In genomic region chr5:156920042-156920860, GRCh38 we compare ENCODE assay signal across 1 cellular context.
TF ChIP-seq lines count a peak whose summit lies in the region.

No MANE protein-coding gene starts in this region.

TF ChIP-seq in GM12878, 131 proteins besides CTCF, POLR2A, EP300 and RAD21 (continued from another document and continues in another):
- TF ChIP-seq CHD2 (IDR thresholded peaks at IDR 0.05; ENCODE audit: borderline replicate concordance, low read depth, low read length) = peak; percentile 65; the same call in 1 of the 2 replicates
- TF ChIP-seq, protein P1, sequence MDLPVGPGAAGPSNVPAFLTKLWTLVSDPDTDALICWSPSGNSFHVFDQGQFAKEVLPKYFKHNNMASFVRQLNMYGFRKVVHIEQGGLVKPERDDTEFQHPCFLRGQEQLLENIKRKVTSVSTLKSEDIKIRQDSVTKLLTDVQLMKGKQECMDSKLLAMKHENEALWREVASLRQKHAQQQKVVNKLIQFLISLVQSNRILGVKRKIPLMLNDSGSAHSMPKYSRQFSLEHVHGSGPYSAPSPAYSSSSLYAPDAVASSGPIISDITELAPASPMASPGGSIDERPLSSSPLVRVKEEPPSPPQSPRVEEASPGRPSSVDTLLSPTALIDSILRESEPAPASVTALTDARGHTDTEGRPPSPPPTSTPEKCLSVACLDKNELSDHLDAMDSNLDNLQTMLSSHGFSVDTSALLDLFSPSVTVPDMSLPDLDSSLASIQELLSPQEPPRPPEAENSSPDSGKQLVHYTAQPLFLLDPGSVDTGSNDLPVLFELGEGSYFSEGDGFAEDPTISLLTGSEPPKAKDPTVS (IDR thresholded peaks at IDR 0.05; ENCODE audit: low read depth, low read length) = no peak
- no peak for TF ChIP-seq SIX5 (IDR thresholded peaks at IDR 0.05; ENCODE audit: low read depth, low read length, severe bottlenecking)
- no peak for TF ChIP-seq RAD51 (IDR thresholded peaks at IDR 0.05)
- TF ChIP-seq ZBED1 (IDR thresholded peaks at IDR 0.05; ENCODE audit: borderline replicate concordance) = peak; percentile 57; the same call in 1 of the 2 replicates
- peak; percentile 70 for TF ChIP-seq MEF2B (IDR thresholded peaks at IDR 0.05; ENCODE audit: partially characterized antibody, poor library complexity, severe bottlenecking)
- TF ChIP-seq RBBP5 (conservative IDR thresholded peaks at IDR 0.05) = no peak
- peak; percentile 89 for TF ChIP-seq GATAD2B (conservative IDR thresholded peaks at IDR 0.05; ENCODE audit: low read depth)
- TF ChIP-seq PAX5 (IDR thresholded peaks at IDR 0.05; ENCODE audit: borderline replicate concordance, low read depth, low read length) = peak; percentile 72; the same call in 1 of the 2 replicates
- no peak for TF ChIP-seq CBX3 (IDR thresholded peaks at IDR 0.05; ENCODE audit: borderline replicate concordance, low read depth)
- TF ChIP-seq TBL1XR1 (IDR thresholded peaks at IDR 0.05; ENCODE audit: low read depth, low read length) = peak; percentile 32; the same call in 1 of the 2 replicates
- no peak for TF ChIP-seq SMAD1 (IDR thresholded peaks at IDR 0.05; ENCODE audit: low read depth, partially characterized antibody)
- no peak for TF ChIP-seq MXI1 (IDR thresholded peaks at IDR 0.05; ENCODE audit: low read depth, low read length)
- TF ChIP-seq SMAD5 (IDR thresholded peaks at IDR 0.05; ENCODE audit: low read depth) = no peak
- peak; percentile 95 for TF ChIP-seq DPF2 (IDR thresholded peaks at IDR 0.05)
- TF ChIP-seq POU2F2 (IDR thresholded peaks at IDR 0.05; ENCODE audit: borderline replicate concordance, low read depth, low read length) = peak; percentile 87; the same call in 2 of the 3 replicates
- TF ChIP-seq TAF1 (IDR thresholded peaks at IDR 0.05; ENCODE audit: borderline replicate concordance, low read depth, low read length) = no peak
- TF ChIP-seq CEBPB (IDR thresholded peaks at IDR 0.05; ENCODE audit: borderline replicate concordance in 1 of 2, low read depth in 2 of 2, low read length in 2 of 2) = 0 out of 4 replicates have a peak, but pooled peaks of 1 of the 2 experiments have one; percentile 46
- TF ChIP-seq TARDBP (IDR thresholded peaks at IDR 0.05; ENCODE audit: borderline replicate concordance) = no peak
- no peak for TF ChIP-seq MYB (IDR thresholded peaks at IDR 0.05; ENCODE audit: borderline replicate concordance, low read depth, low read length)
- TF ChIP-seq POLR2AphosphoS5 (IDR thresholded peaks at IDR 0.05; ENCODE audit: low read length) = peak; percentile 79
- TF ChIP-seq, protein P2, sequence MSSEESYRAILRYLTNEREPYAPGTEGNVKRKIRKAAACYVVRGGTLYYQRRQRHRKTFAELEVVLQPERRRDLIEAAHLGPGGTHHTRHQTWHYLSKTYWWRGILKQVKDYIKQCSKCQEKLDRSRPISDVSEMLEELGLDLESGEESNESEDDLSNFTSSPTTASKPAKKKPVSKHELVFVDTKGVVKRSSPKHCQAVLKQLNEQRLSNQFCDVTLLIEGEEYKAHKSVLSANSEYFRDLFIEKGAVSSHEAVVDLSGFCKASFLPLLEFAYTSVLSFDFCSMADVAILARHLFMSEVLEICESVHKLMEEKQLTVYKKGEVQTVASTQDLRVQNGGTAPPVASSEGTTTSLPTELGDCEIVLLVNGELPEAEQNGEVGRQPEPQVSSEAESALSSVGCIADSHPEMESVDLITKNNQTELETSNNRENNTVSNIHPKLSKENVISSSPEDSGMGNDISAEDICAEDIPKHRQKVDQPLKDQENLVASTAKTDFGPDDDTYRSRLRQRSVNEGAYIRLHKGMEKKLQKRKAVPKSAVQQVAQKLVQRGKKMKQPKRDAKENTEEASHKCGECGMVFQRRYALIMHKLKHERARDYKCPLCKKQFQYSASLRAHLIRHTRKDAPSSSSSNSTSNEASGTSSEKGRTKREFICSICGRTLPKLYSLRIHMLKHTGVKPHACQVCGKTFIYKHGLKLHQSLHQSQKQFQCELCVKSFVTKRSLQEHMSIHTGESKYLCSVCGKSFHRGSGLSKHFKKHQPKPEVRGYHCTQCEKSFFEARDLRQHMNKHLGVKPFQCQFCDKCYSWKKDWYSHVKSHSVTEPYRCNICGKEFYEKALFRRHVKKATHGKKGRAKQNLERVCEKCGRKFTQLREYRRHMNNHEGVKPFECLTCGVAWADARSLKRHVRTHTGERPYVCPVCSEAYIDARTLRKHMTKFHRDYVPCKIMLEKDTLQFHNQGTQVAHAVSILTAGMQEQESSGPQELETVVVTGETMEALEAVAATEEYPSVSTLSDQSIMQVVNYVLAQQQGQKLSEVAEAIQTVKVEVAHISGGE (CRISPR knock-in tag; IDR thresholded peaks at IDR 0.05) = no peak
- TF ChIP-seq NFIC (IDR thresholded peaks at IDR 0.05; ENCODE audit: low read depth, low read length) = peak; percentile 81
- no peak for TF ChIP-seq KAT2A (conservative IDR thresholded peaks at IDR 0.05; ENCODE audit: control insufficient read depth, low read depth, low read length)
- TF ChIP-seq MTA3 (IDR thresholded peaks at IDR 0.05; ENCODE audit: borderline replicate concordance, low read length) = no peak
- TF ChIP-seq, protein P3, sequence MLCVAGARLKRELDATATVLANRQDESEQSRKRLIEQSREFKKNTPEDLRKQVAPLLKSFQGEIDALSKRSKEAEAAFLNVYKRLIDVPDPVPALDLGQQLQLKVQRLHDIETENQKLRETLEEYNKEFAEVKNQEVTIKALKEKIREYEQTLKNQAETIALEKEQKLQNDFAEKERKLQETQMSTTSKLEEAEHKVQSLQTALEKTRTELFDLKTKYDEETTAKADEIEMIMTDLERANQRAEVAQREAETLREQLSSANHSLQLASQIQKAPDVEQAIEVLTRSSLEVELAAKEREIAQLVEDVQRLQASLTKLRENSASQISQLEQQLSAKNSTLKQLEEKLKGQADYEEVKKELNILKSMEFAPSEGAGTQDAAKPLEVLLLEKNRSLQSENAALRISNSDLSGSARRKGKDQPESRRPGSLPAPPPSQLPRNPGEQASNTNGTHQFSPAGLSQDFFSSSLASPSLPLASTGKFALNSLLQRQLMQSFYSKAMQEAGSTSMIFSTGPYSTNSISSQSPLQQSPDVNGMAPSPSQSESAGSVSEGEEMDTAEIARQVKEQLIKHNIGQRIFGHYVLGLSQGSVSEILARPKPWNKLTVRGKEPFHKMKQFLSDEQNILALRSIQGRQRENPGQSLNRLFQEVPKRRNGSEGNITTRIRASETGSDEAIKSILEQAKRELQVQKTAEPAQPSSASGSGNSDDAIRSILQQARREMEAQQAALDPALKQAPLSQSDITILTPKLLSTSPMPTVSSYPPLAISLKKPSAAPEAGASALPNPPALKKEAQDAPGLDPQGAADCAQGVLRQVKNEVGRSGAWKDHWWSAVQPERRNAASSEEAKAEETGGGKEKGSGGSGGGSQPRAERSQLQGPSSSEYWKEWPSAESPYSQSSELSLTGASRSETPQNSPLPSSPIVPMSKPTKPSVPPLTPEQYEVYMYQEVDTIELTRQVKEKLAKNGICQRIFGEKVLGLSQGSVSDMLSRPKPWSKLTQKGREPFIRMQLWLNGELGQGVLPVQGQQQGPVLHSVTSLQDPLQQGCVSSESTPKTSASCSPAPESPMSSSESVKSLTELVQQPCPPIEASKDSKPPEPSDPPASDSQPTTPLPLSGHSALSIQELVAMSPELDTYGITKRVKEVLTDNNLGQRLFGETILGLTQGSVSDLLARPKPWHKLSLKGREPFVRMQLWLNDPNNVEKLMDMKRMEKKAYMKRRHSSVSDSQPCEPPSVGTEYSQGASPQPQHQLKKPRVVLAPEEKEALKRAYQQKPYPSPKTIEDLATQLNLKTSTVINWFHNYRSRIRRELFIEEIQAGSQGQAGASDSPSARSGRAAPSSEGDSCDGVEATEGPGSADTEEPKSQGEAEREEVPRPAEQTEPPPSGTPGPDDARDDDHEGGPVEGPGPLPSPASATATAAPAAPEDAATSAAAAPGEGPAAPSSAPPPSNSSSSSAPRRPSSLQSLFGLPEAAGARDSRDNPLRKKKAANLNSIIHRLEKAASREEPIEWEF (IDR thresholded peaks at IDR 0.05; ENCODE audit: insufficient replicate concordance, low read depth, low read length) = peak; percentile 74
- no peak for TF ChIP-seq SUZ12 (IDR thresholded peaks at IDR 0.05; ENCODE audit: unreplicated experiment)
- no peak; the same call in 1 of the 2 replicates for TF ChIP-seq CHD1 (IDR thresholded peaks at IDR 0.05; ENCODE audit: low read depth, low read length)
- TF ChIP-seq ZBTB4 (CRISPR knock-in tag; IDR thresholded peaks at IDR 0.05) = no peak
- TF ChIP-seq RELA (IDR thresholded peaks at IDR 0.05; ENCODE audit: borderline replicate concordance, partially characterized antibody) = peak; percentile 93
- TF ChIP-seq YY1 (IDR thresholded peaks at IDR 0.05; ENCODE audit: low read depth, low read length) = no peak
- peak; percentile 76 for TF ChIP-seq SMARCA5 (IDR thresholded peaks at IDR 0.05)
- TF ChIP-seq PML (IDR thresholded peaks at IDR 0.05; ENCODE audit: low read length) = no peak
- no peak for TF ChIP-seq CBX5 (IDR thresholded peaks at IDR 0.05; ENCODE audit: low read depth)
- peak; percentile 79 for TF ChIP-seq JUNB (IDR thresholded peaks at IDR 0.05)
- TF ChIP-seq SMC3 (IDR thresholded peaks at IDR 0.05; ENCODE audit: borderline replicate concordance, low read length) = no peak; the same call in 1 of the 2 replicates
- peak; percentile 39; the same call in 1 of the 2 replicates for TF ChIP-seq PKNOX1 (IDR thresholded peaks at IDR 0.05)
- TF ChIP-seq SPI1 (IDR thresholded peaks at IDR 0.05; ENCODE audit: borderline replicate concordance, insufficient read depth, low read depth, low read length) = no peak
- TF ChIP-seq, protein P4, sequence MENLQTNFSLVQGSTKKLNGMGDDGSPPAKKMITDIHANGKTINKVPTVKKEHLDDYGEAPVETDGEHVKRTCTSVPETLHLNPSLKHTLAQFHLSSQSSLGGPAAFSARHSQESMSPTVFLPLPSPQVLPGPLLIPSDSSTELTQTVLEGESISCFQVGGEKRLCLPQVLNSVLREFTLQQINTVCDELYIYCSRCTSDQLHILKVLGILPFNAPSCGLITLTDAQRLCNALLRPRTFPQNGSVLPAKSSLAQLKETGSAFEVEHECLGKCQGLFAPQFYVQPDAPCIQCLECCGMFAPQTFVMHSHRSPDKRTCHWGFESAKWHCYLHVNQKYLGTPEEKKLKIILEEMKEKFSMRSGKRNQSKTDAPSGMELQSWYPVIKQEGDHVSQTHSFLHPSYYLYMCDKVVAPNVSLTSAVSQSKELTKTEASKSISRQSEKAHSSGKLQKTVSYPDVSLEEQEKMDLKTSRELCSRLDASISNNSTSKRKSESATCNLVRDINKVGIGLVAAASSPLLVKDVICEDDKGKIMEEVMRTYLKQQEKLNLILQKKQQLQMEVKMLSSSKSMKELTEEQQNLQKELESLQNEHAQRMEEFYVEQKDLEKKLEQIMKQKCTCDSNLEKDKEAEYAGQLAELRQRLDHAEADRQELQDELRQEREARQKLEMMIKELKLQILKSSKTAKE (IDR thresholded peaks at IDR 0.05; ENCODE audit: low read depth, poor library complexity, severe bottlenecking) = peak; percentile 75
- no peak for TF ChIP-seq ESRRA (IDR thresholded peaks at IDR 0.05; ENCODE audit: low read length)
- peak; percentile 30; the same call in 1 of the 2 replicates for TF ChIP-seq NKRF (conservative IDR thresholded peaks at IDR 0.05)
- no peak for TF ChIP-seq LARP7 (IDR thresholded peaks at IDR 0.05)
- TF ChIP-seq SP1 (IDR thresholded peaks at IDR 0.05; ENCODE audit: low read depth, low read length) = peak; percentile 9
